Comparison of ENCODE assay signal across 9 cellular contexts in genomic region chr3:125032100-125032643, GRCh38. TPM values are rescaled to one million over a fixed set of nuclear protein-coding genes. Genes with fewer than 3 reads are reported as not detected.
DNase-seq lines count a peak whose midpoint lies in the region; ATAC-seq and TF ChIP-seq lines count a peak whose summit lies in the region.
"Had no signal": no experiment of that assay in that cellular context is flagged by ENCODE, and none has a peak within 500 bp of the region (broad histone marks: within the 10 kb centered on the region; RNA-seq: fewer than 3 reads in every experiment).

No MANE protein-coding gene starts in this region.

- no peaks in the 10 kb centered on the region for H3K4me1 ChIP-seq in DND-41 (ENCODE audit: insufficient read depth, low read length)
- no peaks in the 10 kb centered on the region for H3K4me1 ChIP-seq in endodermal cell (ENCODE audit: control insufficient read depth, insufficient read depth, low read length)
- peaks cover 36% of the 10 kb centered on the region for H3K4me1 ChIP-seq in mesodermal cell (ENCODE audit: control insufficient read depth, insufficient read depth, low read length, poor library complexity, severe bottlenecking)
- H3K4me1 ChIP-seq in foreskin keratinocyte: peaks cover 6% of the 10 kb centered on the region

- H3K27me3 Mint-ChIP-seq in endodermal cell (ENCODE audit: insufficient read depth): no peaks in the 10 kb centered on the region

- H3K27ac Mint-ChIP-seq in endodermal cell: peak overlapping the region; percentile 74

- H3K9me3 ChIP-seq in DND-41 (ENCODE audit: insufficient read depth, low read length, severe bottlenecking) (no peaks in the 10 kb centered on the region), endodermal cell (ENCODE audit: control insufficient read depth, low read length) (peaks cover 25% of the 10 kb centered on the region), mesodermal cell (ENCODE audit: control insufficient read depth, low read length) (peaks cover 9% of the 10 kb centered on the region)

- no peaks in the 10 kb centered on the region for H3K27me3 ChIP-seq in DND-41 (ENCODE audit: insufficient read depth, low read length, poor library complexity)
- no peaks in the 10 kb centered on the region for H3K27me3 ChIP-seq in endodermal cell (ENCODE audit: control insufficient read depth, insufficient read depth, low read length, poor library complexity, severe bottlenecking)
- no peaks in the 10 kb centered on the region for H3K27me3 ChIP-seq in foreskin keratinocyte

- ATAC-seq in DND-41 (ENCODE audit: insufficient read depth, low read depth) (peak; percentile 37; the same call in 1 of the 3 replicates), foreskin keratinocyte (no peak), HG02840 (IDR thresholded peaks at IDR 0.05; ENCODE audit: low FRiP score, unreplicated experiment) (no peak)

- H3K4me2 ChIP-seq in DND-41 (ENCODE audit: insufficient read depth, low read length): no peak overlapping the region

- H3K4me3 Mint-ChIP-seq in endodermal cell: no peak overlapping the region

- no peak for TF ChIP-seq CTCF in DND-41 (IDR thresholded peaks at IDR 0.05; ENCODE audit: borderline replicate concordance, extremely low read depth, low read length, poor library complexity, severe bottlenecking)
- peak; percentile 53 for TF ChIP-seq CTCF in endodermal cell (conservative IDR thresholded peaks at IDR 0.05)
- TF ChIP-seq CTCF in foreskin keratinocyte (conservative IDR thresholded peaks at IDR 0.05): no peak

- no peaks in the 10 kb centered on the region for H3K79me2 ChIP-seq in DND-41 (ENCODE audit: insufficient read depth, low read length)

- H2AFZ ChIP-seq in DND-41 (ENCODE audit: low read depth, low read length): no peak overlapping the region

- no peaks in the 10 kb centered on the region for H4K20me1 ChIP-seq in DND-41 (ENCODE audit: insufficient read depth, low read length)

- peaks cover 37% of the 10 kb centered on the region for H3K36me3 Mint-ChIP-seq in endodermal cell (ENCODE audit: low read depth)

- no peak overlapping the region for H3K4me3 ChIP-seq in DND-41 (ENCODE audit: low read depth in 1 of 2, low read length in 2 of 2)
- H3K4me3 ChIP-seq in endodermal cell (ENCODE audit: low read length): no peak overlapping the region
- H3K4me3 ChIP-seq in mesodermal cell (ENCODE audit: extremely low read depth, insufficient read depth, low read length, poor library complexity, severe bottlenecking): no peak overlapping the region

- peaks cover 10% of the 10 kb centered on the region; the same call in 1 of the 2 replicates for H3K36me3 ChIP-seq in DND-41 (ENCODE audit: insufficient read depth, low read length)
- H3K36me3 ChIP-seq in endodermal cell (ENCODE audit: control insufficient read depth, insufficient read depth, low read length): peaks cover 40% of the 10 kb centered on the region
- peaks cover 66% of the 10 kb centered on the region for H3K36me3 ChIP-seq in mesodermal cell (ENCODE audit: control insufficient read depth, insufficient read depth, low read length)

- H3K27ac ChIP-seq in DND-41 (ENCODE audit: low read length) (no peak overlapping the region), endodermal cell (ENCODE audit: low read depth, low read length) (peak overlapping the region; percentile 77), mesodermal cell (ENCODE audit: low read depth, low read length, severe bottlenecking) (peak overlapping the region; percentile 83), foreskin keratinocyte (no peak overlapping the region)

- 63 to 78% methylated on average over 2 to 5 of the region's 5 CpGs for WGBS in endodermal cell (ENCODE audit: insufficient coverage in 1 of 2, insufficient read length in 1 of 2), 2 experiments
- 62 to 73% methylated on average over 5 of the region's 5 CpGs for WGBS in mesodermal cell (ENCODE audit: insufficient coverage in 2 of 2), 2 experiments

- H3K9ac ChIP-seq in DND-41 (ENCODE audit: low read depth, low read length) (no peak overlapping the region), endodermal cell (ENCODE audit: extremely low read depth, low read length, poor library complexity, severe bottlenecking) (no peak overlapping the region)

- DNase-seq in DND-41 (no peak), M059J (ENCODE audit: low read depth) (peak; percentile 49), endodermal cell (peak; percentile 73), germinal center (ENCODE audit: low spot score) (no peak), iPS-NIHi11 (ENCODE audit: low spot score) (no peak), foreskin keratinocyte (no peak)
- DNase-seq: DMS79 had no signal

- peaks cover 12% of the 10 kb centered on the region for H3K4me1 Mint-ChIP-seq in endodermal cell

- H3K9me3 Mint-ChIP-seq in endodermal cell: peaks cover 12% of the 10 kb centered on the region

RNA-seq across cellular contexts. Expression of gene HEG1, which starts 23.6 kb away (rescaled TPM):
- 59.7 and 139 TPM in 2 replicates for total RNA-seq in M059J (2014; rRNA removed; shearing (Covaris generic))
- total RNA-seq in endodermal cell (10 to 100 TPM; 25.5 to 27.0 TPM), foreskin keratinocyte (15.7 and 19.6 TPM in 2 replicates)
- polyA plus RNA-seq in endodermal cell (2013, experiment 1 of 2): 30.3 TPM
- polyA plus RNA-seq in endodermal cell (2013, experiment 2 of 2): 35.4 TPM
- 122 TPM for polyA plus RNA-seq in mesodermal cell (2013, experiment 1 of 2)
- 98.4 TPM for polyA plus RNA-seq in mesodermal cell (2013, experiment 2 of 2)
- polyA plus RNA-seq in foreskin keratinocyte: 2.2 and 3.3 TPM in 2 replicates

Comparison
In these comparisons a context has a peak if more than half of its experiments do, and no peak if none do; other contexts are left out.
1. DNase-seq: peak in M059J (single experiment) and endodermal cell (single experiment); none in DND-41 (single experiment), germinal center (single experiment), iPS-NIHi11 (single experiment) and foreskin keratinocyte (0 of 2).
2. H3K27ac ChIP-seq: peak in endodermal cell (single experiment) and mesodermal cell (single experiment); none in DND-41 (single experiment) and foreskin keratinocyte (single experiment).